Comparison of ENCODE assay signal across 1 cellular context in genomic region chr1:52632732-52633290, GRCh38.
A peak's percentile ranks its signal among the peaks of the same experiment; 100 is the strongest.
TF ChIP-seq lines count a peak whose summit lies in the region.

TSS of gene SHISAL2A (plus strand) at chr1:52633168. CDS start at chr1:52633494, 326 bp downstream.

TF ChIP-seq in WTC11, 78 proteins besides CTCF, POLR2A, EP300 and RAD21 (continued from another document):
- TF ChIP-seq AR (CRISPR knock-in tag; IDR thresholded peaks at IDR 0.05) (no peak), E2F1 (CRISPR knock-in tag; IDR thresholded peaks at IDR 0.05) (peak; percentile 99), ZNF138 (CRISPR knock-in tag; conservative IDR thresholded peaks at IDR 0.05) (peak; percentile 98), NFE2L1 (CRISPR knock-in tag; IDR thresholded peaks at IDR 0.05) (peak; percentile 99), PRDM15 (CRISPR knock-in tag; IDR thresholded peaks at IDR 0.05) (peak; percentile 87), E2F4 (CRISPR knock-in tag; IDR thresholded peaks at IDR 0.05; ENCODE audit: borderline replicate concordance, low read depth) (peak; percentile 98), USF2 (CRISPR knock-in tag; IDR thresholded peaks at IDR 0.05) (peak; percentile 60), ZNF396 (CRISPR knock-in tag; IDR thresholded peaks at IDR 0.05; ENCODE audit: borderline replicate concordance) (no peak), ZNF532 (CRISPR knock-in tag; IDR thresholded peaks at IDR 0.05; ENCODE audit: borderline replicate concordance) (peak; percentile 77; the same call in 1 of the 2 replicates), IRF2 (CRISPR knock-in tag; IDR thresholded peaks at IDR 0.05; ENCODE audit: borderline replicate concordance, low read depth) (peak; percentile 97), GRHL2 (CRISPR knock-in tag; IDR thresholded peaks at IDR 0.05; ENCODE audit: insufficient replicate concordance, severe bottlenecking) (no peak), USF1 (CRISPR knock-in tag; IDR thresholded peaks at IDR 0.05) (peak; percentile 89), ESRRA (CRISPR knock-in tag; IDR thresholded peaks at IDR 0.05; ENCODE audit: borderline replicate concordance) (peak; percentile 99), E2F5 (CRISPR knock-in tag; IDR thresholded peaks at IDR 0.05) (peak; percentile 99), NR1H2 (CRISPR knock-in tag; IDR thresholded peaks at IDR 0.05) (peak; percentile 95), NR3C1 (CRISPR knock-in tag; conservative IDR thresholded peaks at IDR 0.05; ENCODE audit: low read depth) (0 out of 2 replicates have a peak, but pooled peaks have one; percentile 92), SMAD4 (CRISPR knock-in tag; IDR thresholded peaks at IDR 0.05) (peak; percentile 97), EMX1 (CRISPR knock-in tag; IDR thresholded peaks at IDR 0.05) (no peak), TEAD1 (CRISPR knock-in tag; IDR thresholded peaks at IDR 0.05) (peak; percentile 99), FOXP4 (CRISPR knock-in tag; IDR thresholded peaks at IDR 0.05) (peak; percentile 100), MAX (CRISPR knock-in tag; IDR thresholded peaks at IDR 0.05) (peak; percentile 99), IRF1 (CRISPR knock-in tag; IDR thresholded peaks at IDR 0.05) (peak; percentile 99), GTF2I (CRISPR knock-in tag; conservative IDR thresholded peaks at IDR 0.05) (no peak), FOXP1 (CRISPR knock-in tag; IDR thresholded peaks at IDR 0.05; ENCODE audit: borderline replicate concordance) (peak; percentile 100), PREB (CRISPR knock-in tag; IDR thresholded peaks at IDR 0.05; ENCODE audit: borderline replicate concordance) (peak; percentile 96; the same call in 1 of the 2 replicates), ETV6 (CRISPR knock-in tag; IDR thresholded peaks at IDR 0.05) (peak; percentile 99), FOXK1 (CRISPR knock-in tag; IDR thresholded peaks at IDR 0.05) (peak; percentile 99), ZNF317 (CRISPR knock-in tag; IDR thresholded peaks at IDR 0.05; ENCODE audit: borderline replicate concordance, low read depth) (peak; percentile 85), SMAD3 (CRISPR knock-in tag; IDR thresholded peaks at IDR 0.05; ENCODE audit: borderline replicate concordance) (peak; percentile 99)
